In genomic region chr16:75013127-75013526, GRCh38 we compare ENCODE assay signal across 8 cellular contexts. TPM values are rescaled to one million over a fixed set of nuclear protein-coding genes. Genes with fewer than 3 reads are reported as not detected.
DNase-seq lines count a peak whose midpoint lies in the region; ATAC-seq, FAIRE-seq and TF ChIP-seq lines count a peak whose summit lies in the region.
"Not testable (repeated sequence)": the region's sequence is repeated elsewhere in the genome, so short reads cannot be mapped to it uniquely, and the experiment has no call there.

No MANE protein-coding gene starts in this region.

- TF ChIP-seq RAD21 in A549 (conservative IDR thresholded peaks at IDR 0.05 in 1 of 2, IDR thresholded peaks at IDR 0.05 in 1 of 2) = not testable (repeated sequence)

- H3K4me2 ChIP-seq in A549 = peak overlapping the region; percentile 67; the same call in 1 of the 3 replicates
- not testable (repeated sequence) for H3K4me2 ChIP-seq in GM23248 (ENCODE audit: unreplicated experiment)

- not testable (repeated sequence) for H3K9me2 ChIP-seq in GM23248 (ENCODE audit: insufficient read depth)

- H3F3A ChIP-seq in GM23248 (ENCODE audit: insufficient read depth) = peaks cover 31% of the 10 kb centered on the region

- not testable (repeated sequence) for H3K9ac ChIP-seq in GM23248

- peak overlapping the region; percentile 99 for H3K27ac Mint-ChIP-seq in activated T-cell treated with anti-CD3 and anti-CD28 coated beads, Interleukin-2, amount 50 U/mL, for 72 hours
- H3K27ac Mint-ChIP-seq in osteocyte (ENCODE audit: unreplicated experiment) = peak overlapping the region; percentile 92

- H3K27me3 Mint-ChIP-seq in activated T-cell treated with anti-CD3 and anti-CD28 coated beads, Interleukin-2, amount 50 U/mL, for 72 hours (ENCODE audit: low read depth); osteocyte (ENCODE audit: unreplicated experiment): not testable (repeated sequence)

- H2AFZ ChIP-seq in GM23248 = peak overlapping the region; percentile 69

- not testable (repeated sequence) for ATAC-seq in A549; activated T-cell treated with anti-CD3 and anti-CD28 coated beads, Interleukin-2, amount 50 U/mL, for 72 hours (replicated peaks in 1 of 2); heart right ventricle

- in situ Hi-C loops in GM23248 (cut with MboI) = not testable (repeated sequence)

- TF ChIP-seq POLR2A in A549 (IDR thresholded peaks at IDR 0.05; ENCODE audit: low read length); stomach (IDR thresholded peaks at IDR 0.05): not testable (repeated sequence)

- peaks cover 72% of the 10 kb centered on the region for H3K4me1 Mint-ChIP-seq in activated T-cell treated with anti-CD3 and anti-CD28 coated beads, Interleukin-2, amount 50 U/mL, for 72 hours (ENCODE audit: low read depth)
- H3K4me1 Mint-ChIP-seq in osteocyte (ENCODE audit: unreplicated experiment) = peaks cover 40% of the 10 kb centered on the region

- H3K4me1 ChIP-seq in A549 (peaks cover 43% of the 10 kb centered on the region), GM23248 (ENCODE audit: insufficient read depth) (peaks cover 28% of the 10 kb centered on the region), heart right ventricle (peaks cover 10 to 73% (median 49%) of the 10 kb centered on the region in 9 donors), stomach (peaks cover 21 to 51% (median 43%) of the 10 kb centered on the region in 4 donors)

- H3K9me3 Mint-ChIP-seq in activated T-cell treated with anti-CD3 and anti-CD28 coated beads, Interleukin-2, amount 50 U/mL, for 72 hours; osteocyte (ENCODE audit: unreplicated experiment): not testable (repeated sequence)

- not testable (repeated sequence) for H3K4me3 ChIP-seq in A549, GM23248, coronary artery, heart right ventricle, stomach

- H3K27ac ChIP-seq in A549 (peak overlapping the region in 1 of 2 experiments; percentile 49; a peak in 2 of 6 replicates), GM23248 (peak overlapping the region; percentile 89; the same call in 1 of the 2 replicates), RWPE1 (peak overlapping the region; percentile 49), coronary artery (peak overlapping the region; percentile 82 to 86), heart right ventricle (peak overlapping the region in 9 of 10 donors; percentile 51 to 91 (median 74)), stomach (peak overlapping the region in 4 of 5 donors; percentile 52 to 91 (median 82))

- WGBS in A549 (ENCODE audit: missing lambda C conversion rate) = 89% methylated on average over 6 of the region's 6 CpGs
- 90 to 96% methylated on average over 6 of the region's 6 CpGs for WGBS in GM23248 (ENCODE audit: low coverage in 1 of 2, low lambda C conversion rate in 2 of 2, missing lambda C conversion rate in 2 of 2), 2 experiments
- 85 to 88% methylated on average over 6 of the region's 6 CpGs for WGBS in heart right ventricle, 2 donors
- WGBS in stomach, 5 donors = 87 to 92% (median 91%) methylated on average over 6 of the region's 6 CpGs

- H4K20me1 ChIP-seq in GM23248 (ENCODE audit: insufficient read depth) = not testable (repeated sequence)

- H3K9me3 ChIP-seq in A549; GM23248 (ENCODE audit: low read depth); heart right ventricle; stomach: not testable (repeated sequence)

- POLR2A ChIA-PET in A549 (lab: Yijun Ruan, JAX); RWPE1 (lab: Yijun Ruan, JAX; ENCODE audit: low non-redundant PET): not testable (repeated sequence)

- not testable (repeated sequence) for FAIRE-seq in A549 (lab: Jason Lieb, UNC)

- CTCF ChIA-PET in A549 (lab: Yijun Ruan, JAX) = interaction anchor here (0.7 to 6.7 kb wide), 3 partner anchors 12 to 98 kb away, joined by 3 to 51 read pairs (median 33); partner anchors contain the start of gene ZNRF1
- CTCF ChIA-PET in RWPE1 (lab: Yijun Ruan, JAX) = interaction anchor here (0.7 kb wide), 1 partner anchor 20 kb away, joined by 3 read pairs; no protein-coding TSS in a partner anchor

- not testable (repeated sequence) for H3K36me3 Mint-ChIP-seq in activated T-cell treated with anti-CD3 and anti-CD28 coated beads, Interleukin-2, amount 50 U/mL, for 72 hours (ENCODE audit: insufficient read depth in 2 of 2); osteocyte (ENCODE audit: unreplicated experiment)

- peaks cover 90% of the 10 kb centered on the region for H3K79me2 ChIP-seq in GM23248 (ENCODE audit: insufficient read depth)

- not testable (repeated sequence) for H3K36me3 ChIP-seq in GM23248 (ENCODE audit: low read depth); heart right ventricle; stomach

- H3K4me3 Mint-ChIP-seq in activated T-cell treated with anti-CD3 and anti-CD28 coated beads, Interleukin-2, amount 50 U/mL, for 72 hours = peak overlapping the region; percentile 37 to 95
- not testable (repeated sequence) for H3K4me3 Mint-ChIP-seq in osteocyte (ENCODE audit: unreplicated experiment)

- not testable (repeated sequence) for H3K27me3 ChIP-seq in GM23248 (replicated peaks; ENCODE audit: insufficient read depth); heart right ventricle; stomach

- not testable (repeated sequence) for DNase-seq in A549 (ENCODE audit: low read depth in 1 of 2, low spot score in 1 of 2); GM23248; RWPE1 (ENCODE audit: low spot score); activated T-cell treated with anti-CD3 and anti-CD28 coated beads, Interleukin-2, amount 50 U/mL, for 72 hours; coronary artery (ENCODE audit: low spot score); heart right ventricle; osteocyte (ENCODE audit: extremely low spot score, unreplicated experiment); stomach

- not testable (repeated sequence) for TF ChIP-seq CTCF in A549 (IDR thresholded peaks at IDR 0.05); RWPE1 (conservative IDR thresholded peaks at IDR 0.05; ENCODE audit: low read depth); coronary artery (IDR thresholded peaks at IDR 0.05); heart right ventricle (IDR thresholded peaks at IDR 0.05); osteocyte (IDR thresholded peaks at IDR 0.05); stomach (IDR thresholded peaks at IDR 0.05)

- not testable (repeated sequence) for TF ChIP-seq EP300 in A549 (IDR thresholded peaks at IDR 0.05); stomach (IDR thresholded peaks at IDR 0.05)

- intact Hi-C loops in heart right ventricle (cut with DNase I); stomach (cut with DNase I; ENCODE audit: low total_unique reads): not testable (repeated sequence)

RNA-seq across cellular contexts. Expression of gene ZNRF1, which starts 14.3 kb away (rescaled TPM):
- 21.4 and 22.6 TPM in 2 replicates for polyA plus RNA-seq in A549 (2011; rRNA removed)
- polyA plus RNA-seq in A549 (2012; cell fraction: cytosol; rRNA removed) = 21.5 and 26.1 TPM in 2 replicates
- polyA plus RNA-seq in A549 (2012; cell fraction: nucleus; rRNA removed) = 28.3 and 29.3 TPM in 2 replicates
- polyA plus RNA-seq in A549 (2017; fragmentation: RNase III; extraction: RNeasy Plus Mini Kit Qiagen cat#74134 plus additional on column Dnase treatment) = 18.6 to 19.8 TPM (median 19.2 TPM) in 3 replicates
- polyA minus RNA-seq in A549 (2011; rRNA and poly(A)+ RNA removed) = 28.1 and 28.2 TPM in 2 replicates
- total RNA-seq in GM23248 (2014; rRNA removed; shearing (Covaris generic)) = 10.4 and 17.2 TPM in 2 replicates
- 7.1 and 7.6 TPM in 2 replicates for polyA plus RNA-seq in GM23248 (2016; fragmentation: Nextera tagmentation; extraction: Ambion mirVana)
- total RNA-seq in activated T-cell treated with anti-CD3 and anti-CD28 coated beads, Interleukin-2, amount 50 U/mL, for 72 hours = 10 to 100 TPM; 42.9 to 69.1 TPM
- 10 to 100 TPM; 16.7 to 30.8 (median 21.5) TPM for total RNA-seq in heart right ventricle
- 10 to 100 TPM; 13.1 to 20.0 TPM for polyA plus RNA-seq in heart right ventricle
- total RNA-seq in osteocyte = 30.9 and 32.1 TPM in 2 replicates
- total RNA-seq in stomach = 10 to 100 TPM in 4 of 5 donors, 1 to 10 TPM in 1; 8.8 to 40.1 (median 18.7) TPM
- polyA plus RNA-seq in stomach = 10 to 100 TPM in 2 of 3 donors, 1 to 10 TPM in 1; 9.7 to 14.2 (median 13.8) TPM

RNA-seq across cellular contexts. Expression of gene WDR59, which starts 28.2 kb away (rescaled TPM):
- polyA plus RNA-seq in A549 (2011; rRNA removed) = 52.2 and 57.2 TPM in 2 replicates
- polyA plus RNA-seq in A549 (2012; cell fraction: cytosol; rRNA removed) = 39.5 and 54.7 TPM in 2 replicates
- polyA plus RNA-seq in A549 (2012; cell fraction: nucleus; rRNA removed) = 135 TPM in 2 replicates
- 31.4 to 40.8 TPM (median 33.4 TPM) in 3 replicates for polyA plus RNA-seq in A549 (2017; fragmentation: RNase III; extraction: RNeasy Plus Mini Kit Qiagen cat#74134 plus additional on column Dnase treatment)
- 67.1 and 87.5 TPM in 2 replicates for polyA minus RNA-seq in A549 (2011; rRNA and poly(A)+ RNA removed)
- total RNA-seq in GM23248 (2014; rRNA removed; shearing (Covaris generic)) = 7.5 and 8.3 TPM in 2 replicates
- polyA plus RNA-seq in GM23248 (2016; fragmentation: Nextera tagmentation; extraction: Ambion mirVana) = 11.4 and 15.2 TPM in 2 replicates
- 100 to 1,000 TPM; 100 to 104 TPM for total RNA-seq in activated T-cell treated with anti-CD3 and anti-CD28 coated beads, Interleukin-2, amount 50 U/mL, for 72 hours
- 10 to 100 TPM; 35.4 to 63.5 (median 42.0) TPM for total RNA-seq in heart right ventricle
- 10 to 100 TPM; 15.6 to 35.8 TPM for polyA plus RNA-seq in heart right ventricle
- 58.8 and 63.3 TPM in 2 replicates for total RNA-seq in osteocyte
- 100 to 1,000 TPM in 3 of 5 donors, 10 to 100 TPM in 2; 25.5 to 266 (median 105) TPM for total RNA-seq in stomach
- 10 to 100 TPM; 12.1 to 27.7 (median 22.8) TPM for polyA plus RNA-seq in stomach
